In genomic region chr5:116550082-116550481, GRCh38 we compare ENCODE assay signal across 1 cellular context.
TF ChIP-seq lines count a peak whose summit lies in the region.

No MANE protein-coding gene starts in this region.

TF ChIP-seq in WTC11, 78 proteins besides CTCF, POLR2A, EP300 and RAD21 (continued from another document):
- no peak for TF ChIP-seq RORB (CRISPR knock-in tag; IDR thresholded peaks at IDR 0.05)
- TF ChIP-seq ZNF219 (CRISPR knock-in tag; IDR thresholded peaks at IDR 0.05; ENCODE audit: borderline replicate concordance), result no peak
- TF ChIP-seq ESRRA (CRISPR knock-in tag; IDR thresholded peaks at IDR 0.05; ENCODE audit: borderline replicate concordance), result no peak
- TF ChIP-seq ZNF121 (CRISPR knock-in tag; IDR thresholded peaks at IDR 0.05), result no peak
- TF ChIP-seq KAT7 (CRISPR knock-in tag; IDR thresholded peaks at IDR 0.05; ENCODE audit: borderline replicate concordance), result no peak
- no peak for TF ChIP-seq ATF3 (CRISPR knock-in tag; conservative IDR thresholded peaks at IDR 0.05)
